ENCODE assay signal across 30 cellular contexts in the genomic region with DNA sequence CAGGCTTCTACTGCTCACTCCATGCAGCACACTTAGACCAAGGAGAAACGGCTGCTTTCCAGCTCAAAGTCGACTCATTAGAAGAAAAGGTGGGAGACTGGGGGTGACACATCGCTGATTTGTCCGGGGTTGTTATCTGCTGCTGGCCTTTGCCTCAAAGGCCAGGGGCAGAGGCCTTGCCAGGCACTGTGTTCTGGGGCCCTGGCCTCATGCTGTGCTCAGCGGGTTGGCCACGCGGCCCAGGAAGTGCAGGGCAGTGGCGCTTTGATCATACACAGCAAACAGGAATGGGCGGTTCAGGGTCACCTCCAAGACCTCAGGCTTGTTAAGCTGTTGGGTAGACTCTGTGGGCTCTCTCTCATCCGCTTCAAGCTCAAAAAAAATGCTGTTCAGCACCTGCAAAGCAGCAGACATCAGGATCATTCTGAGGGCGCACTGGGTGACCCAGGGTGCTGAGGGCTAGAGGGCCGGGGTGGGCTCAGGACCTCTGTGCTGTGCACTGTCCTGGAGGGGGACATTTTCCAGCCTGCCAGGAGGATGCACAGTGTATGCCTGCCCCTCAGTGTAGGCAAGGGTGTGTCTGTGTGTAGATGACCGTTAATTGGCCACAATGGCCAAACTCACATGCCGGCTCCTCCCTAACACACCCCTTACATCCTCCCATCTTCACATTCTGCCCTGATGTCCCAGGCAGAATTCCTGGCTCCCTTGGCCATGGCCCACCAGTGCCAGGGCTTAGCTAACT. TPM values are rescaled to one million over a fixed set of nuclear protein-coding genes. Genes with fewer than 3 reads are reported as not detected.
DNase-seq lines count a peak whose midpoint lies in the region; ATAC-seq and TF ChIP-seq lines count a peak whose summit lies in the region.
"Had no signal": no experiment of that assay in that cellular context is flagged by ENCODE, and none has a peak within 500 bp of the region (broad histone marks: within the 10 kb centered on the region; RNA-seq: fewer than 3 reads in every experiment).

No MANE protein-coding gene starts in this region.

- TF ChIP-seq CTCF in WTC11 (IDR thresholded peaks at IDR 0.05) (no peak), natural killer cell (IDR thresholded peaks at IDR 0.05) (no peak)

- ATAC-seq in WTC11 (no peak), natural killer cell (peak in 2 of 3 donors; percentile 10 to 12), HG03045 (IDR thresholded peaks at IDR 0.05; ENCODE audit: unreplicated experiment) (no peak)
- ATAC-seq: activated CD8-positive, alpha-beta T cell treated with anti-CD3 and anti-CD28 coated beads for 36 hours had no signal

- H3K36me3 Mint-ChIP-seq in WTC11, result no peaks in the 10 kb centered on the region
- no peaks in the 10 kb centered on the region for H3K36me3 Mint-ChIP-seq in natural killer cell

- H3K4me3 ChIP-seq in MG63, result no peak overlapping the region
- H3K4me3 ChIP-seq: BLaER1, HAP-1, left ventricle myocardium inferior, SJCRH30, upper lobe of left lung had no signal

- H3K36me3 ChIP-seq in MG63, result no peaks in the 10 kb centered on the region
- H3K36me3 ChIP-seq: BLaER1, HAP-1, SJCRH30, upper lobe of left lung had no signal

- no peaks in the 10 kb centered on the region for H3K9me3 Mint-ChIP-seq in WTC11
- H3K9me3 Mint-ChIP-seq in natural killer cell, result no peaks in the 10 kb centered on the region
- H3K9me3 Mint-ChIP-seq: activated B cell treated with CpG ODN at 0.5 μM for 24 hours; activated CD8-positive, alpha-beta T cell treated with anti-CD3 and anti-CD28 coated beads for 36 hours; activated T-cell treated with anti-CD3 and anti-CD28 coated beads, Interleukin-2, amount 50 U/mL, for 24 hours; stimulated activated naive CD8-positive, alpha-beta T cell treated with anti-CD3 and anti-CD28 coated beads, Interleukin-15, Interleukin-2, amounts not matched to agents 100 ng/mL and 50 ng/mL, for 24 hours had no signal

- intact Hi-C loops in natural killer cell (cut with micrococcal nuclease), result no loop called here

- DNase-seq in NCI-H748 (lab: John Stamatoyannopoulos, UW; ENCODE audit: unreplicated experiment), result peak; percentile 6
- no peak for DNase-seq in NCI-H748 treated with DMSO at 0.1 percent for 48 hours (lab: John Stamatoyannopoulos, UW)
- DNase-seq in WTC11 (ENCODE audit: low spot score), result no peak
- no peak for DNase-seq in natural killer cell
- no peak for DNase-seq in MG63
- DNase-seq in stimulated activated CD4-positive, alpha-beta T cell treated with anti-CD3 and anti-CD28 coated beads, Interleukin-12 subunit alpha, Interleukin-12 subunit beta, amount 100 ng/mL, for 4 hours, result no peak
- DNase-seq in GOT3 (lab: John Stamatoyannopoulos, UW), result no peak
- DNase-seq: activated B cell treated with CpG ODN at 0.5 μM for 24 hours; activated CD8-positive, alpha-beta T cell treated with anti-CD3 and anti-CD28 coated beads for 36 hours; activated naive CD4-positive, alpha-beta T cell treated with anti-CD3 and anti-CD28 coated beads, Interleukin-2, amount 50 U/mL, for 16 hours; activated T-cell treated with anti-CD3 and anti-CD28 coated beads, Interleukin-2, amount 50 U/mL, for 24 hours; aorta; effector CD4-positive, alpha-beta T cell; GDM1; glutamatergic neuron; KBM-7; left ventricle myocardium inferior; MV-4-11; NCI-H2029 treated with DMSO at 0.1 percent for 48 hours; NCI-H526; SJCRH30; stimulated activated CD4-positive, alpha-beta T cell treated with anti-CD3 and anti-CD28 coated beads, Interleukin-1b, Interleukin-23, amount 100 ng/mL, for 48 hours; T-helper 2 cell; upper lobe of left lung had no signal

- H3K9me3 ChIP-seq in MG63, result no peaks in the 10 kb centered on the region
- H3K9me3 ChIP-seq: BLaER1, HAP-1, left ventricle myocardium inferior, SJCRH30, upper lobe of left lung had no signal

- H3K27ac Mint-ChIP-seq in WTC11 (no peak overlapping the region), natural killer cell (no peak overlapping the region)
- H3K27ac Mint-ChIP-seq: activated B cell treated with CpG ODN at 0.5 μM for 24 hours; activated CD8-positive, alpha-beta T cell treated with anti-CD3 and anti-CD28 coated beads for 36 hours; activated T-cell treated with anti-CD3 and anti-CD28 coated beads, Interleukin-2, amount 50 U/mL, for 24 hours; stimulated activated naive CD8-positive, alpha-beta T cell treated with anti-CD3 and anti-CD28 coated beads, Interleukin-15, Interleukin-2, amounts not matched to agents 100 ng/mL and 50 ng/mL, for 24 hours had no signal

- no peak overlapping the region for H3K4me3 Mint-ChIP-seq in WTC11
- no peak overlapping the region for H3K4me3 Mint-ChIP-seq in natural killer cell
- H3K4me3 Mint-ChIP-seq: activated B cell treated with CpG ODN at 0.5 μM for 24 hours; activated CD8-positive, alpha-beta T cell treated with anti-CD3 and anti-CD28 coated beads for 36 hours; activated T-cell treated with anti-CD3 and anti-CD28 coated beads, Interleukin-2, amount 50 U/mL, for 24 hours; stimulated activated naive CD8-positive, alpha-beta T cell treated with anti-CD3 and anti-CD28 coated beads, Interleukin-15, Interleukin-2, amounts not matched to agents 100 ng/mL and 50 ng/mL, for 24 hours had no signal

- CTCF ChIA-PET in WTC11 (lab: Charles Lee), result interaction anchor here (2.2 kb wide), 1 partner anchor 70 kb away, joined by 9 read pairs; no protein-coding TSS in a partner anchor

- H3K4me1 Mint-ChIP-seq in WTC11 (peaks cover 10% of the 10 kb centered on the region), natural killer cell (peaks cover 6 to 10% of the 10 kb centered on the region in 2 donors)
- H3K4me1 Mint-ChIP-seq: activated B cell treated with CpG ODN at 0.5 μM for 24 hours had no signal

- H3K27me3 Mint-ChIP-seq in WTC11 (ENCODE audit: low read depth), result no peaks in the 10 kb centered on the region
- peaks cover 0 to 2% of the 10 kb centered on the region in 2 donors for H3K27me3 Mint-ChIP-seq in natural killer cell (ENCODE audit: low read depth in 2 of 2)

- H3K27me3 ChIP-seq in MG63, result no peaks in the 10 kb centered on the region; the same call in 1 of the 2 replicates
- H3K27me3 ChIP-seq: BLaER1, SJCRH30, upper lobe of left lung had no signal

- POLR2A ChIA-PET in WTC11 (lab: Charles Lee), result no interaction called here

TF ChIP-seq in WTC11, 78 proteins besides CTCF, POLR2A, EP300 and RAD21:
- TF ChIP-seq SP1 (CRISPR knock-in tag; conservative IDR thresholded peaks at IDR 0.05), result no peak
- TF ChIP-seq, protein P1, sequence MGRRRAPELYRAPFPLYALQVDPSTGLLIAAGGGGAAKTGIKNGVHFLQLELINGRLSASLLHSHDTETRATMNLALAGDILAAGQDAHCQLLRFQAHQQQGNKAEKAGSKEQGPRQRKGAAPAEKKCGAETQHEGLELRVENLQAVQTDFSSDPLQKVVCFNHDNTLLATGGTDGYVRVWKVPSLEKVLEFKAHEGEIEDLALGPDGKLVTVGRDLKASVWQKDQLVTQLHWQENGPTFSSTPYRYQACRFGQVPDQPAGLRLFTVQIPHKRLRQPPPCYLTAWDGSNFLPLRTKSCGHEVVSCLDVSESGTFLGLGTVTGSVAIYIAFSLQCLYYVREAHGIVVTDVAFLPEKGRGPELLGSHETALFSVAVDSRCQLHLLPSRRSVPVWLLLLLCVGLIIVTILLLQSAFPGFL (CRISPR knock-in tag; IDR thresholded peaks at IDR 0.05; ENCODE audit: borderline replicate concordance), result peak; percentile 66; the same call in 1 of the 2 replicates
- TF ChIP-seq GABPB1 (CRISPR knock-in tag; IDR thresholded peaks at IDR 0.05), result peak; percentile 84

RNA-seq across cellular contexts. Expression of a gene that starts 10.8 kb away (rescaled TPM):
- 0.64 to 1.0 TPM (median 1.0 TPM) in 3 replicates for total RNA-seq in WTC11 (2021)
- not detected for total RNA-seq in natural killer cell
- not detected in 2 replicates for total RNA-seq in MG63 (2014; rRNA removed; shearing (Covaris generic); ENCODE audit: low replicate concordance)
- total RNA-seq: activated B cell treated with CpG ODN at 0.5 μM for 24 hours; activated CD8-positive, alpha-beta T cell treated with anti-CD3 and anti-CD28 coated beads for 36 hours; OCI-LY7 had no signal

RNA-seq across cellular contexts. Expression of a gene that starts 44.1 kb away (rescaled TPM):
- total RNA-seq in WTC11 (2021), result 0.16 TPM in 1 of 3 replicates, not detected in the others
- total RNA-seq in natural killer cell, result not detected
- not detected in 2 replicates for total RNA-seq in MG63 (2014; rRNA removed; shearing (Covaris generic); ENCODE audit: low replicate concordance)
- total RNA-seq: activated B cell treated with CpG ODN at 0.5 μM for 24 hours; activated CD8-positive, alpha-beta T cell treated with anti-CD3 and anti-CD28 coated beads for 36 hours; aorta; OCI-LY7; omental fat pad; SJCRH30 had no signal

Comparison
In these comparisons a context has a peak if more than half of its experiments do, and no peak if none do; other contexts are left out.
1. ATAC-seq: peak in natural killer cell (2 of 3); none in WTC11 (single experiment) and HG03045 (single experiment).